ENCODE assay signal across 2 cellular contexts in genomic region chr19:38429811-38430156, GRCh38.
A peak's percentile ranks its signal among the peaks of the same experiment; 100 is the strongest.
TF ChIP-seq lines count a peak whose summit lies in the region.

No MANE protein-coding gene starts in this region.

TF ChIP-seq in GM23338, 12 proteins besides CTCF, POLR2A, EP300 and RAD21:
- TF ChIP-seq EZH2 (IDR thresholded peaks at IDR 0.05; ENCODE audit: low read depth, unreplicated experiment) (no peak), ZNF462 (CRISPR knock-in tag; IDR thresholded peaks at IDR 0.05) (no peak), ETS1 (IDR thresholded peaks at IDR 0.05) (no peak), ZNF114 (CRISPR knock-in tag; IDR thresholded peaks at IDR 0.05) (no peak), EZH2phosphoT487 (IDR thresholded peaks at IDR 0.05; ENCODE audit: unreplicated experiment) (no peak)

TF ChIP-seq in GM12878, 131 proteins besides CTCF, POLR2A, EP300 and RAD21:
- TF ChIP-seq CBFB (IDR thresholded peaks at IDR 0.05; ENCODE audit: low read depth), result no peak
- TF ChIP-seq SREBF1 (IDR thresholded peaks at IDR 0.05; ENCODE audit: low read length), result no peak
- TF ChIP-seq PKNOX1 (IDR thresholded peaks at IDR 0.05), result peak; percentile 55; the same call in 1 of the 2 replicates
- TF ChIP-seq STAT1 (conservative IDR thresholded peaks at IDR 0.05), result no peak
